Comparison of ENCODE assay signal across 18 cellular contexts in the genomic region with DNA sequence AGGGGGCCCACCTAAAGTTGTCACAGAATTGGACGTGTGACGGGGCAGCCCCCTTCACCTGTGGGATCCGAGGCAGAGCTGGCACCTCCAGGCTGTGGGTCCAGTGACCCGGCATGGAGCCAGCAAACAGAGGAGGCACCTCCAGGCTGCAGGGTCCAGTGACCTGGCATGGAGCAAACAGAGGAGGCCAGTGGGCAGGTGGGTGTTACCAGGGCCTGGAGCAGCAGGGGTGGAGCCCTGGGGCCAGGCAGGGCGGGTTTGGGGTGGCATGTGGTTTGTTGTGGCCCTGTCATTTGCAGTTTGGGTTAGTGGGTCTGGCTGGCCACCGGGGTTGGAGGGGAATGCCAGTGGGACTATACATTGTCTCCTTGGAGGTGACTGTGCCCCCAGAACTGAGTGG.
DNase-seq lines count a peak whose midpoint lies in the region; ATAC-seq and TF ChIP-seq lines count a peak whose summit lies in the region.
"Had no signal": no experiment of that assay in that cellular context is flagged by ENCODE, and none has a peak within 500 bp of the region (broad histone marks: within the 10 kb centered on the region; RNA-seq: fewer than 3 reads in every experiment).

No MANE protein-coding gene starts in this region.

- H3K9me3 ChIP-seq in CD4-positive, alpha-beta T cell (ENCODE audit: control insufficient read depth, low read length): no peaks in the 10 kb centered on the region
- no peaks in the 10 kb centered on the region for H3K9me3 ChIP-seq in left lung
- no peaks in the 10 kb centered on the region for H3K9me3 ChIP-seq in thyroid gland
- H3K9me3 ChIP-seq in CD4-positive, alpha-beta memory T cell (ENCODE audit: control insufficient read depth in 1 of 2, low read length in 2 of 2): no peaks in the 10 kb centered on the region
- H3K9me3 ChIP-seq: SJCRH30 had no signal

- H3K9me3 Mint-ChIP-seq in CD4-positive, alpha-beta T cell: no peaks in the 10 kb centered on the region
- no peaks in the 10 kb centered on the region for H3K9me3 Mint-ChIP-seq in neural crest cell
- no peaks in the 10 kb centered on the region for H3K9me3 Mint-ChIP-seq in CD4-positive, alpha-beta memory T cell

- no peak overlapping the region for H3K27ac ChIP-seq in CD4-positive, alpha-beta T cell (ENCODE audit: low read depth, low read length)
- H3K27ac ChIP-seq in left lung: no peak overlapping the region
- H3K27ac ChIP-seq in thyroid gland: peak overlapping the region in 1 of 3 donors; percentile 72
- H3K27ac ChIP-seq in CD4-positive, alpha-beta memory T cell (ENCODE audit: low read depth, low read length): no peak overlapping the region
- H3K27ac ChIP-seq: SJCRH30 had no signal

- H3K27ac Mint-ChIP-seq in CD4-positive, alpha-beta T cell: peak overlapping the region; percentile 63
- peak overlapping the region; percentile 43 for H3K27ac Mint-ChIP-seq in neural crest cell (ENCODE audit: unreplicated experiment)
- peak overlapping the region in 1 of 7 donors; percentile 29 for H3K27ac Mint-ChIP-seq in CD4-positive, alpha-beta memory T cell

- no peaks in the 10 kb centered on the region for H3K27me3 Mint-ChIP-seq in CD4-positive, alpha-beta T cell
- no peaks in the 10 kb centered on the region for H3K27me3 Mint-ChIP-seq in neural crest cell (ENCODE audit: low read depth)
- H3K27me3 Mint-ChIP-seq in CD4-positive, alpha-beta memory T cell: no peaks in the 10 kb centered on the region

- no peaks in the 10 kb centered on the region for H3K27me3 ChIP-seq in CD4-positive, alpha-beta T cell (ENCODE audit: control insufficient read depth, insufficient read depth, low read length)
- H3K27me3 ChIP-seq in left lung (no peaks in the 10 kb centered on the region), thyroid gland (no peaks in the 10 kb centered on the region)
- H3K27me3 ChIP-seq in CD4-positive, alpha-beta memory T cell (ENCODE audit: insufficient read depth, low read length): no peaks in the 10 kb centered on the region
- H3K27me3 ChIP-seq: SJCRH30 had no signal

- peaks cover 65% of the 10 kb centered on the region for H3K4me1 Mint-ChIP-seq in CD4-positive, alpha-beta T cell (ENCODE audit: low read depth)
- H3K4me1 Mint-ChIP-seq in neural crest cell: peaks cover 40% of the 10 kb centered on the region
- H3K4me1 Mint-ChIP-seq in CD4-positive, alpha-beta memory T cell: peaks cover 23 to 75% (median 52%) of the 10 kb centered on the region in 4 donors

- no peak for TF ChIP-seq POLR2A in thyroid gland (IDR thresholded peaks at IDR 0.05)

- intact Hi-C loops in CD4-positive, alpha-beta T cell (cut with DNase I, micrococcal nuclease): no loop called here
- intact Hi-C loops in left lung (cut with DNase I) (no loop called here), thyroid gland (cut with DNase I) (no loop called here)
- intact Hi-C loops in CD4-positive, alpha-beta memory T cell (cut with micrococcal nuclease): no loop called here

- WGBS in thyroid gland, 2 donors: 51 to 82% methylated on average over 4 to 5 of the region's 6 CpGs

- H3K4me3 Mint-ChIP-seq in CD4-positive, alpha-beta T cell: no peak overlapping the region
- no peak overlapping the region for H3K4me3 Mint-ChIP-seq in neural crest cell
- H3K4me3 Mint-ChIP-seq in CD4-positive, alpha-beta memory T cell: no peak overlapping the region

- no peak for ATAC-seq in CD4-positive, alpha-beta T cell (ENCODE audit: poor library complexity)
- ATAC-seq in left lung: peak; percentile 4

- POLR2A ChIA-PET in CD4-positive, alpha-beta T cell (lab: Charles Lee): no interaction called here
- POLR2A ChIA-PET in CD4-positive, alpha-beta memory T cell (lab: Charles Lee; ENCODE audit: partially characterized antibody): interaction anchor here (1.5 kb wide), 1 partner anchor 12 kb away, joined by 3 read pairs; no protein-coding TSS in a partner anchor

- H3K36me3 ChIP-seq in left lung (peaks cover 0 to 15% of the 10 kb centered on the region in 2 donors), thyroid gland (no peaks in the 10 kb centered on the region)
- H3K36me3 ChIP-seq in CD4-positive, alpha-beta memory T cell (ENCODE audit: insufficient read depth, low read length): no peaks in the 10 kb centered on the region
- H3K36me3 ChIP-seq: SJCRH30 had no signal

- DNase-seq in CD4-positive, alpha-beta T cell: no peak
- peak in 1 of 2 donors; percentile 65 for DNase-seq in left lung
- DNase-seq in neural crest cell (ENCODE audit: low read depth, low spot score): no peak
- DNase-seq in thyroid gland: peak; percentile 76 to 82
- no peak for DNase-seq in NCI-H187 treated with DMSO at 0.1 percent for 48 hours (lab: John Stamatoyannopoulos, UW)
- DNase-seq in GOT3 (lab: John Stamatoyannopoulos, UW): no peak
- no peak for DNase-seq in CD4-positive, alpha-beta memory T cell
- DNase-seq: 8988T; DMS53; GDM1; Kasumi-1; NCI-H1417; NCI-H1694 treated with DMSO at 0.1 percent for 48 hours; NCI-H2107; NCI-H510A treated with DMSO at 0.1 percent for 48 hours; NCI-H748 treated with DMSO at 0.1 percent for 48 hours; NK-92 treated with Interleukin-12 subunit alpha and Interleukin-12 subunit beta, amount 100 ng/mL, for 24 hours; SJCRH30 had no signal

- H3K4me1 ChIP-seq in left lung (peaks cover 18 to 42% of the 10 kb centered on the region in 2 donors), thyroid gland (peaks cover 24 to 38% of the 10 kb centered on the region in 2 donors)
- peaks cover 37% of the 10 kb centered on the region for H3K4me1 ChIP-seq in CD4-positive, alpha-beta memory T cell (ENCODE audit: insufficient read depth, low read length)

- no peak for TF ChIP-seq CTCF in CD4-positive, alpha-beta T cell (IDR thresholded peaks at IDR 0.05)
- TF ChIP-seq CTCF in left lung (IDR thresholded peaks at IDR 0.05) (no peak), neural crest cell (conservative IDR thresholded peaks at IDR 0.05) (no peak), thyroid gland (IDR thresholded peaks at IDR 0.05) (no peak)

- CTCF ChIA-PET in CD4-positive, alpha-beta T cell (lab: Charles Lee): no interaction called here
- CTCF ChIA-PET in CD4-positive, alpha-beta memory T cell (lab: Charles Lee; ENCODE audit: partially characterized antibody): no interaction called here

- H3K36me3 Mint-ChIP-seq in CD4-positive, alpha-beta T cell (ENCODE audit: low read depth): peaks cover 11% of the 10 kb centered on the region
- no peaks in the 10 kb centered on the region for H3K36me3 Mint-ChIP-seq in neural crest cell (ENCODE audit: low read depth)
- peaks cover 3 to 18% of the 10 kb centered on the region in 2 donors for H3K36me3 Mint-ChIP-seq in CD4-positive, alpha-beta memory T cell

- H3K4me3 ChIP-seq in left lung (no peak overlapping the region), thyroid gland (replicated peaks in 1 of 3) (no peak overlapping the region)
- H3K4me3 ChIP-seq in CD4-positive, alpha-beta memory T cell (ENCODE audit: low read length in 2 of 2): no peak overlapping the region
- H3K4me3 ChIP-seq: SJCRH30 had no signal

Comparison
In these comparisons a context has a peak if more than half of its experiments do, and no peak if none do; other contexts are left out.
1. DNase-seq: peak in thyroid gland (2 of 2); none in CD4-positive, alpha-beta T cell (0 of 10), neural crest cell (single experiment), NCI-H187 treated with DMSO at 0.1 percent for 48 hours (single experiment), GOT3 (single experiment) and CD4-positive, alpha-beta memory T cell (0 of 5).